Comparison of ENCODE assay signal across 1 cellular context in the genomic region with DNA sequence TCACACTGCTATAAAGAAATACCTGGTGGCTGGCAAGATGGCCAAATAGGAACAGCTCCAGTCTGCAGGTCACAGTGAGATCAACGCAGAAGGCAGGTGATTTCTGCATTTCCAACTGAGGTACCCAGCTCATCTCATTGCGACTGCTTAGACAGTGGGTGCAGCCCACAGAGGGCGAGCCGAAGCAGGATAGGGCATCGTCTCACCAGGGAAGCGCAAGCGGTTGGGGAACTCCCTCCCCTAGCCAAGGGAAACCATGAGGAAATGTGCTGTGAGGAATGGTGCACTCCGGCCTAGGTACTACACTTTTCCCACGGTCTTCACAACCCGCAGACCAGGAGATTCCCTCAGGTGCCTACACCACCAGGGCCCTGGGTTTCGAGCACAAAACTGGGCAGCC. TPM values are rescaled to one million over a fixed set of nuclear protein-coding genes. Genes with fewer than 3 reads are reported as not detected.
"Had no signal": no experiment of that assay in that cellular context is flagged by ENCODE, and none has a peak within 500 bp of the region (broad histone marks: within the 10 kb centered on the region; RNA-seq: fewer than 3 reads in every experiment).

No MANE protein-coding gene starts in this region.

RNA-seq across cellular contexts. Expression of a gene that starts 20.5 kb away (rescaled TPM):
- total RNA-seq: mononuclear cell had no signal
